23 cellular contexts compared by ENCODE assay signal in the genomic region with DNA sequence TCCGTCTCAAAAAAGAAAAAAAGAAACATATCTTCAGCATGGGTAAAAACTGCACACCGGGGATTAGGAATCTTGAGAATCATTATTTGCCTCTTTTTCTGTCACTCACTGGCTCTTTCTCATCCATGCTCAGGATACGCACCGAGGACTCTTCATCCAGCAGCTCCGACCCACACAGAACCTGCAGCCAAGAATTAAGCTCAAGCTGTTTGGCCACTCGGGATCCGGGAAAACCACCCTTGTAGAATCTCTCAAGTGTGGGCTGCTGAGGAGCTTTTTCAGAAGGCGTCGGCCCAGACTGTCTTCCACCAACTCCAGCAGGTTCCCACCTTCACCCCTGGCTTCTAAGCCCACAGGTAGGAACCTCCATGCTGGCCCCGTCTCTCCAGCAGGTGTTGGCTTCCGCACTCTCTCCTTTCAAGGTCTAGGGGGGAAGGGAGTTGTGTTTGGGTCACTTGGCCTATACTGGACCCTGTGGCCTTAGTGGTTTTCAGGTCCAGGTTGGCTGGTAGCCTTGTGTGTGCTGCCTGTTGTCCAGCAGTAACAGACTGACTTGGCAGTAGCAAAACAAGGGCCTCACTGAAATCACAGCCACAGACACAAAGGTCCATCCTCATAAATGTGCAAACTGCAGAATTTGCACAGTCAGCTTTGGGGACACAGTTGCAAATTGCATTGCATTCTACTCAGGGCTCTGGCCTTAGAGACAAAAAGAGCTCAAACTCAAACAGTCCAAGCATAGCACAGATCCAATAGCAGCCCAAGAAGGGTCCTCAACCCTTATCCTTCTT. TPM values are rescaled to one million over a fixed set of nuclear protein-coding genes. Genes with fewer than 3 reads are reported as not detected.
DNase-seq lines count a peak whose midpoint lies in the region; ATAC-seq and TF ChIP-seq lines count a peak whose summit lies in the region.
"Had no signal": no experiment of that assay in that cellular context is flagged by ENCODE, and none has a peak within 500 bp of the region (broad histone marks: within the 10 kb centered on the region; RNA-seq: fewer than 3 reads in every experiment).

No MANE protein-coding gene starts in this region.

- H3K27me3 ChIP-seq in body of pancreas = no peaks in the 10 kb centered on the region
- H3K27me3 ChIP-seq: BLaER1 treated with 17β-estradiol and CSF1 and Interleukin-3, amounts not matched to agents 10 nM and 100 nM had no signal

- H3K36me3 ChIP-seq in body of pancreas (replicated peaks in 1 of 2; ENCODE audit: insufficient read depth in 1 of 2, low read depth in 2 of 2) = peaks cover 3 to 6% of the 10 kb centered on the region in 2 donors
- H3K36me3 ChIP-seq: HAP-1 had no signal

- ATAC-seq in body of pancreas = no peak
- ATAC-seq in left lobe of liver = peak; percentile 72
- no peak for ATAC-seq in GM21447 (IDR thresholded peaks at IDR 0.05; ENCODE audit: unreplicated experiment)
- ATAC-seq: GM23338, SK-N-SH treated with all-trans-retinoic acid at 6 μM for 48 hours had no signal

- peak; percentile 3 for DNase-seq in D341Med (ENCODE audit: low spot score)
- DNase-seq in body of pancreas = no peak
- peak; percentile 76 for DNase-seq in left lobe of liver (ENCODE audit: low spot score)
- DNase-seq in middle frontal gyrus (ENCODE audit: extremely low spot score, low spot score) = peak; percentile 35
- DNase-seq in DMS79 (lab: John Stamatoyannopoulos, UW) = no peak
- DNase-seq in substantia nigra (lab: John Stamatoyannopoulos, UW) = no peak
- DNase-seq: ACHN; Caco-2; CD4-positive, alpha-beta memory T cell; KBM-7; NCI-H1092 treated with DMSO at 0.1 percent for 48 hours; NCI-H1436 treated with DMSO at 0.1 percent for 48 hours; NCI-H2029; NCI-H2227 treated with DMSO at 0.1 percent for 48 hours; NCI-H510A; PC-9; RPMI8226; SHP77 treated with DMSO at 0.1 percent for 48 hours had no signal

- TF ChIP-seq POLR2A in body of pancreas (IDR thresholded peaks at IDR 0.05) = no peak

- H3K27ac ChIP-seq in body of pancreas (peak overlapping the region in 3 of 4 donors; percentile 5 to 40 (median 16)), substantia nigra (ENCODE audit: low read depth, low read length, poor library complexity, severe bottlenecking) (no peak overlapping the region)
- H3K27ac ChIP-seq: BLaER1 treated with 17β-estradiol and CSF1 and Interleukin-3, amounts not matched to agents 10 nM and 100 nM; PC-9 had no signal

- H3K4me1 ChIP-seq in body of pancreas = peaks cover 35% of the 10 kb centered on the region
- H3K4me1 ChIP-seq: Caco-2, HAP-1 had no signal

- 89 to 90% methylated on average over 11 of the region's 11 CpGs for WGBS in body of pancreas, 2 donors

- no peaks in the 10 kb centered on the region for H3K9me3 ChIP-seq in body of pancreas
- H3K9me3 ChIP-seq: BLaER1 treated with 17β-estradiol and CSF1 and Interleukin-3, amounts not matched to agents 10 nM and 100 nM; Caco-2; HAP-1 had no signal

- H3K4me3 ChIP-seq in body of pancreas = no peak overlapping the region
- H3K4me3 ChIP-seq: BLaER1 treated with 17β-estradiol and CSF1 and Interleukin-3, amounts not matched to agents 10 nM and 100 nM; GM23338; HAP-1; PC-9 had no signal

- TF ChIP-seq CTCF in body of pancreas (IDR thresholded peaks at IDR 0.05) = no peak

- intact Hi-C loops in body of pancreas (cut with DNase I) = loop anchor here (5.0 kb wide), 1 partner anchor 131 kb away; no protein-coding TSS in a partner anchor

RNA-seq across cellular contexts. Expression of a gene that starts 44.5 kb away (rescaled TPM):
- total RNA-seq in body of pancreas = 10 to 100 TPM; 45.8 to 60.2 TPM
- 152 TPM for total RNA-seq in left lobe of liver

Comparison
In these comparisons a context has a peak if more than half of its experiments do, and no peak if none do; other contexts are left out.
1. DNase-seq: peak in D341Med (single experiment), left lobe of liver (single experiment) and middle frontal gyrus (single experiment); none in body of pancreas (0 of 4), DMS79 (single experiment) and substantia nigra (0 of 49).